Comparison of ENCODE assay signal across 8 cellular contexts in genomic region chr17:81513669-81514484, GRCh38. TPM values are rescaled to one million over a fixed set of nuclear protein-coding genes. Genes with fewer than 3 reads are reported as not detected.
DNase-seq lines count a peak whose midpoint lies in the region; ATAC-seq and TF ChIP-seq lines count a peak whose summit lies in the region.

No MANE protein-coding gene starts in this region.

- peaks cover 56% of the 10 kb centered on the region for H4K20me1 ChIP-seq in osteoblast (ENCODE audit: insufficient read depth, low read length)

- ATAC-seq in GM18867 (IDR thresholded peaks at IDR 0.05; ENCODE audit: unreplicated experiment) = peak; percentile 2
- ATAC-seq in GM21717 (IDR thresholded peaks at IDR 0.05; ENCODE audit: unreplicated experiment) = no peak

- no peaks in the 10 kb centered on the region for H3K9me3 ChIP-seq in NT2/D1 (ENCODE audit: insufficient read depth, low read length)
- no peaks in the 10 kb centered on the region for H3K9me3 ChIP-seq in cardiac muscle cell (ENCODE audit: low read depth)
- H3K9me3 ChIP-seq in osteoblast (ENCODE audit: low read depth, low read length) = no peaks in the 10 kb centered on the region

- H2AFZ ChIP-seq in osteoblast (ENCODE audit: low read length) = no peak overlapping the region

- H3K27ac ChIP-seq in adipose tissue (ENCODE audit: low read depth, low read length) = peak overlapping the region; percentile 99
- H3K27ac ChIP-seq in cardiac muscle cell = peak overlapping the region; percentile 100
- H3K27ac ChIP-seq in osteoblast (ENCODE audit: low read depth, low read length) = peak overlapping the region; percentile 63

- H3K4me3 ChIP-seq in AG09309 (ENCODE audit: control insufficient read depth, low read depth, low read length) (peak overlapping the region; percentile 57), NT2/D1 (ENCODE audit: insufficient read length, low read depth) (peak overlapping the region; percentile 69), cardiac muscle cell (peak overlapping the region; percentile 100), osteoblast (ENCODE audit: insufficient read depth, low read length) (peak overlapping the region; percentile 74)

- H3K4me1 ChIP-seq in NT2/D1 (ENCODE audit: insufficient read depth, insufficient read length) = peaks cover 17% of the 10 kb centered on the region
- peaks cover 34% of the 10 kb centered on the region for H3K4me1 ChIP-seq in cardiac muscle cell (ENCODE audit: low read depth)
- peaks cover 42% of the 10 kb centered on the region for H3K4me1 ChIP-seq in osteoblast (ENCODE audit: insufficient read depth, low read length)

- H3K36me3 ChIP-seq in NT2/D1 (ENCODE audit: insufficient read depth, insufficient read length, low read length) (peaks cover 56% of the 10 kb centered on the region), cardiac muscle cell (peaks cover 35% of the 10 kb centered on the region), osteoblast (ENCODE audit: insufficient read depth, low read length) (peaks cover 35% of the 10 kb centered on the region)

- peak overlapping the region; percentile 93 for H3K9ac ChIP-seq in NT2/D1 (ENCODE audit: insufficient read length, low read depth)

- H3K27me3 ChIP-seq in NT2/D1 (ENCODE audit: insufficient read depth, insufficient read length) = peaks cover 12% of the 10 kb centered on the region
- no peaks in the 10 kb centered on the region for H3K27me3 ChIP-seq in cardiac muscle cell
- H3K27me3 ChIP-seq in osteoblast (ENCODE audit: insufficient read depth, low read length) = no peaks in the 10 kb centered on the region

- WGBS in adipose tissue, 3 donors = 1% methylated on average over 64 to 70 of the region's 70 CpGs

- DNase-seq in AG09309 (ENCODE audit: low read depth) (no peak), NT2/D1 (ENCODE audit: low read depth, low spot score) (no peak), cardiac muscle cell (ENCODE audit: low read depth in 1 of 2, low spot score in 1 of 2) (peak; percentile 80 to 87), osteoblast (ENCODE audit: insufficient read length, low spot score, missing footprints) (peak; percentile 95), GM19238 (ENCODE audit: insufficient read length, low spot score) (no peak)

- H3K79me2 ChIP-seq in osteoblast (ENCODE audit: insufficient read depth, low read length) = peaks cover 77% of the 10 kb centered on the region

- peak overlapping the region; percentile 87 for H3K4me2 ChIP-seq in osteoblast (ENCODE audit: insufficient read depth, low read length)

- TF ChIP-seq CTCF in AG09309 (IDR thresholded peaks at IDR 0.05; ENCODE audit: control insufficient read depth, insufficient read depth, low read depth, low read length, missing control alignments) (no peak), cardiac muscle cell (IDR thresholded peaks at IDR 0.05; ENCODE audit: low read depth, low read length) (no peak), osteoblast (IDR thresholded peaks at IDR 0.05; ENCODE audit: extremely low read depth, low read depth, low read length) (no peak)

RNA-seq across cellular contexts. Expression of gene ACTG1, which starts 1.3 kb away (rescaled TPM):
- polyA plus RNA-seq in adipose tissue (1,000 to 10,000 TPM; 1,930 to 3,527 (median 2,831) TPM), cardiac muscle cell (1,007 and 1,036 TPM in 2 replicates)
- total RNA-seq in cardiac muscle cell (2,244 and 2,883 TPM in 2 replicates), osteoblast (10,373 and 13,273 TPM in 2 replicates)

RNA-seq across cellular contexts. Expression of gene FSCN2, which starts 14.3 kb away (rescaled TPM):
- polyA plus RNA-seq in adipose tissue = 1 to 10 TPM in 2 of 3 donors, under 1 TPM in 1; 0.21 to 4.9 (median 1.0) TPM
- 9.0 and 11.3 TPM in 2 replicates for total RNA-seq in cardiac muscle cell
- 1.5 and 2.4 TPM in 2 replicates for polyA plus RNA-seq in cardiac muscle cell
- total RNA-seq in osteoblast = 2.9 and 5.1 TPM in 2 replicates

RNA-seq across cellular contexts. Expression of gene FAAP100, which starts 38.3 kb away (rescaled TPM):
- polyA plus RNA-seq in adipose tissue (10 to 100 TPM; 10.1 to 25.9 (median 22.4) TPM), cardiac muscle cell (51.2 and 56.9 TPM in 2 replicates)
- total RNA-seq in cardiac muscle cell (57.0 and 65.6 TPM in 2 replicates), osteoblast (43.0 and 44.5 TPM in 2 replicates)

Comparison
In these comparisons a context has a peak if more than half of its experiments do, and no peak if none do; other contexts are left out.
1. DNase-seq: peak in cardiac muscle cell (2 of 2) and osteoblast (single experiment); none in AG09309 (single experiment), NT2/D1 (single experiment) and GM19238 (single experiment).
2. Peak in every context shown above with its lines, with median percentiles within 50 percentile points of each other: H3K4me3 ChIP-seq and H3K27ac ChIP-seq.